ENCODE assay signal across 8 cellular contexts in the genomic region with DNA sequence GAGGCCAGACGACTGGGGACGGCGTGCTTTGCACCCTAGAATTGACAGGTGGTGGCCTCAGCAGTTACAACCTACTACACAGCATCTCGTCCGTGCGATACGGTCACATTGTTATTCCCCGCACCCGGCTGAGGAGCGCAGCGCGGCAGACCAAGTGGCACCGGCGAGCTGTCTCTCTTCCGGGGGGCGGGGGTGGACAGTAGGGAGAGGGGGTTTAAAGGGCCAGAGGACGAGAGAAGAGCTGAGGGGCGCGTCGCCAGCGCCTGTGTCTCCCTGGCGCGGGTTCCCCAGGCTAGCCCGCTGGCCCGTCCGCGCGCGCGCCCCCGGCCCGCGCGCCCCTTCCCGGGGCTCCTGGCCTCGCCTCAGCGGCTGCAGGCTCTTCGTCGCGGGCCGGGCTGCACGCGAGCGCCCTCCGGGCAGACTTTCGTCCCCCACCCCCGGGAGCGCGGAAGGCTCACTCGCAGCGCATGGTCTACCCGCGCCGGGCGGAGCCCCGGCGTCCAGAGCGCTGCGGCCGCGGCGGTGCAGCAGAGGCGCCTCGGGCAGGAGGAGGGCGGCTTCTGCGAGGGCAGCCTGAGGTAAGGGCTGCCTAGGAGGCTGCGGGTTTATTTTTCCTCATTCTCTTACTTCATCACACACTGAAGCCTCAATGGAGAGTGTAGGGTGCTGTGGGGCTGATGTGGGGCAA. TPM values are rescaled to one million over a fixed set of nuclear protein-coding genes. Genes with fewer than 3 reads are reported as not detected.
DNase-seq lines count a peak whose midpoint lies in the region; ATAC-seq and TF ChIP-seq lines count a peak whose summit lies in the region.

A gene (plus strand): TSS at position 225 of the 688 bp plus-strand sequence.

- H3K9me3 ChIP-seq in SJSA1 (replicated peaks), result no peaks in the 10 kb centered on the region

- intact Hi-C loops in T-helper 1 cell treated with Interleukin-12 subunit alpha and Interleukin-12 subunit beta and Interleukin-4 antibody, amounts not matched to agents 30 ng/mL and 1 ng/mL, for 36 hours (cut with micrococcal nuclease), result loop anchor here (5.0 kb wide), 1 partner anchor 74 kb away; no protein-coding TSS in a partner anchor

- peaks cover 13% of the 10 kb centered on the region for H3K4me1 Mint-ChIP-seq in osteocyte (ENCODE audit: unreplicated experiment)

- peaks cover 70% of the 10 kb centered on the region for H3K27me3 Mint-ChIP-seq in osteocyte (ENCODE audit: unreplicated experiment)

- H3K4me3 Mint-ChIP-seq in osteocyte (ENCODE audit: unreplicated experiment), result peak within 1 kb of the TSS; percentile 68

- DNase-seq in T-helper 1 cell, result no peak
- no peak for DNase-seq in SJSA1 (ENCODE audit: low read depth in 1 of 2, low spot score in 2 of 2)
- no peak for DNase-seq in foreskin keratinocyte
- DNase-seq in osteocyte (ENCODE audit: extremely low spot score, unreplicated experiment), result no peak

- H3K4me1 ChIP-seq in SJSA1 (replicated peaks) (no peaks in the 10 kb centered on the region), foreskin keratinocyte (no peaks in the 10 kb centered on the region)

- ATAC-seq in foreskin keratinocyte, result peak; percentile 59
- no peak for ATAC-seq in HG03432 (IDR thresholded peaks at IDR 0.05; ENCODE audit: unreplicated experiment)
- ATAC-seq in GM21786 (IDR thresholded peaks at IDR 0.05; ENCODE audit: unreplicated experiment), result no peak
- ATAC-seq in GM21825 (IDR thresholded peaks at IDR 0.05; ENCODE audit: unreplicated experiment), result no peak

- no peaks in the 10 kb centered on the region for H3K36me3 Mint-ChIP-seq in osteocyte (ENCODE audit: unreplicated experiment)

- H3K27me3 ChIP-seq in SJSA1 (replicated peaks), result peaks cover 34% of the 10 kb centered on the region
- peaks cover 54% of the 10 kb centered on the region for H3K27me3 ChIP-seq in foreskin keratinocyte

- H3K27ac Mint-ChIP-seq in osteocyte (ENCODE audit: unreplicated experiment), result no peak within 1 kb of the TSS

- H3K27ac ChIP-seq in SJSA1 (no peak within 1 kb of the TSS), foreskin keratinocyte (no peak within 1 kb of the TSS)

- peaks cover 12% of the 10 kb centered on the region for H3K9me3 Mint-ChIP-seq in osteocyte (ENCODE audit: unreplicated experiment)

- no peaks in the 10 kb centered on the region for H3K36me3 ChIP-seq in SJSA1

- TF ChIP-seq CTCF in foreskin keratinocyte (conservative IDR thresholded peaks at IDR 0.05), result no peak
- no peak for TF ChIP-seq CTCF in osteocyte (IDR thresholded peaks at IDR 0.05)

- H3K4me3 ChIP-seq in SJSA1, result peak within 1 kb of the TSS; percentile 10; the same call in 1 of the 2 replicates

RNA-seq across cellular contexts. Expression of the gene that starts here (rescaled TPM):
- total RNA-seq in T-helper 1 cell treated with Interleukin-12 subunit alpha and Interleukin-12 subunit beta and Interleukin-4 antibody, amounts not matched to agents 30 ng/mL and 1 ng/mL, for 36 hours, result 54.6 and 56.2 TPM in 2 replicates
- 4.9 and 12.4 TPM in 2 replicates for total RNA-seq in SJSA1 (2014; rRNA removed; shearing (Covaris generic))
- total RNA-seq in foreskin keratinocyte (not detected in 2 replicates), osteocyte (50.5 and 53.1 TPM in 2 replicates)
- polyA plus RNA-seq in foreskin keratinocyte, result not detected in 2 replicates

Comparison
In these comparisons a context has a peak if more than half of its experiments do, and no peak if none do; other contexts are left out.
1. Peak in ATAC-seq in foreskin keratinocyte; RNA of the gene not detected or under 1 TPM.